ENCODE assay signal across 8 cellular contexts in the genomic region with DNA sequence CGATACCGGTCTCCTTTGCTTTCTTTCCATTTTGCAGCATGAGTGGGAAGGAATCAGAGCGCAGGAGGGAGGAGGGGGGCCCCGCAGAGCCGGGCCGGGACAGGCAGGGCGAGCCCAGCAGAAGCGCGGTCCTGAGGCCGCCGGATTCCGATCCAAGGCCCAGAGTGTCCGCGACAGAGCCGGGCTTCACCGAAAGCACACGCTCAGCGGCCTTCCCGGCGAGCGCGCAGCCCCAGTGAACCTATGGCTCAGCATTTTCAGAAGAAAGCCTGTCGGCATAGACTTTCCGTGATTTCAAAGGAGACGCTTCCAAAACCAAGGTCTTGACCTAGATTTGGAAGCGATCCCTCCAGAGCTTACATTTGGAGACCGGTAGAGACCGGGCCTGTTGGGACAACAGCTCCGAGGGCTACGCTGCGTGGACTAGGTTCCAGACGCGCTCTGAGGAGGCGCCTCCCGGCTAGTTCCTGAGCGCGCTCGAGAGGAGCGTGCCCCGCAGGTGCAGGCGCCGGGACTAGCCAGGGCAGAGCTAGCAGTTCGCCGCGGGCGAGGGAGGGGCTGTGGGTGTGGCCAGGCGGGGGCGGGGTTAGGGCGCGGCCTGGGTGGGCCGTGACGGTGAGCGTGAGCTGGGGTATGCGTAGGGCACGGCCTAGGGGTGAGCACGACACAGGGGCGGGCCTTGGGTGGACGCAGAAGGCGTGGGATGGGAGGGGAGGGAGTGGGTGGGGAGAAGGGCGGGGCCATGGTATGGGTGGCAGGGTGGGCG. TPM values are rescaled to one million over a fixed set of nuclear protein-coding genes. Genes with fewer than 3 reads are reported as not detected.
A peak's percentile ranks its signal among the peaks of the same experiment; 100 is the strongest.
DNase-seq lines count a peak whose midpoint lies in the region; ATAC-seq and TF ChIP-seq lines count a peak whose summit lies in the region.

No MANE protein-coding gene starts in this region.

- H4K20me1 ChIP-seq in GM23338 (replicated peaks; ENCODE audit: insufficient read depth), result no peaks in the 10 kb centered on the region; the same call in none of the 2 replicates

- H3K27me3 Mint-ChIP-seq in GM23338 (ENCODE audit: insufficient read depth, low read depth, poor library complexity), result peaks cover 34% of the 10 kb centered on the region
- H3K27me3 Mint-ChIP-seq in activated T-helper 2 cell treated with anti-CD3 and anti-CD28 coated beads, Interferon-gamma antibody, Interleukin-2, Interleukin-4, amounts not matched to agents 10 μg/mL and 5 μg/mL and 100 μg/mL, durations not matched to agents 14 hours and 24 hours and 36 hours (ENCODE audit: low read depth), result peaks cover 2% of the 10 kb centered on the region
- H3K27me3 Mint-ChIP-seq in nephron (ENCODE audit: low read depth), result peaks cover 17% of the 10 kb centered on the region

- no peak overlapping the region for H3K27ac ChIP-seq in GM23338 (ENCODE audit: low read depth)

- H3K4me3 Mint-ChIP-seq in GM23338, result peak overlapping the region; percentile 77
- peak overlapping the region; percentile 71 for H3K4me3 Mint-ChIP-seq in activated T-helper 2 cell treated with anti-CD3 and anti-CD28 coated beads, Interferon-gamma antibody, Interleukin-2, Interleukin-4, amounts not matched to agents 10 μg/mL and 5 μg/mL and 100 μg/mL, durations not matched to agents 14 hours and 24 hours and 36 hours (ENCODE audit: low read depth)
- peak overlapping the region; percentile 83 to 87 (median 85) for H3K4me3 Mint-ChIP-seq in nephron

- H3K27ac Mint-ChIP-seq in GM23338, result no peak overlapping the region
- H3K27ac Mint-ChIP-seq in activated T-helper 2 cell treated with anti-CD3 and anti-CD28 coated beads, Interferon-gamma antibody, Interleukin-2, Interleukin-4, amounts not matched to agents 10 μg/mL and 5 μg/mL and 100 μg/mL, durations not matched to agents 14 hours and 24 hours and 36 hours, result no peak overlapping the region
- H3K27ac Mint-ChIP-seq in nephron, result peak overlapping the region in 1 of 3 experiments; percentile 57

- ATAC-seq in GM23338, result peak; percentile 77
- ATAC-seq in stimulated activated naive CD8-positive, alpha-beta T cell treated with anti-CD3 and anti-CD28 coated beads, Interleukin-15, Interleukin-2, amounts not matched to agents 100 U/mL and 50 U/mL, for 24 hours, result peak; percentile 97

- H3K4me3 ChIP-seq in GM23338 (peak overlapping the region; percentile 84), fibroblast of pulmonary artery (replicated peaks; ENCODE audit: low read depth, low read length) (peak overlapping the region; percentile 55)

- H3K79me2 ChIP-seq in GM23338 (replicated peaks; ENCODE audit: insufficient read depth), result no peaks in the 10 kb centered on the region

- no peaks in the 10 kb centered on the region for H3K9me2 ChIP-seq in GM23338 (ENCODE audit: insufficient read depth)

- DNase-seq in Daoy (ENCODE audit: low read depth), result peak; percentile 96
- peak; percentile 95 for DNase-seq in GM23338 (ENCODE audit: low spot score)
- peak; percentile 84 to 91 for DNase-seq in Kasumi-1 (lab: John Stamatoyannopoulos, UW)
- DNase-seq in RPMI8226, result peak; percentile 99
- peak; percentile 89 for DNase-seq in activated T-helper 2 cell treated with anti-CD3 and anti-CD28 coated beads, Interferon-gamma antibody, Interleukin-2, Interleukin-4, amounts not matched to agents 10 μg/mL and 5 μg/mL and 100 μg/mL, durations not matched to agents 14 hours and 24 hours and 36 hours (ENCODE audit: low spot score)
- peak; percentile 84 for DNase-seq in fibroblast of pulmonary artery (ENCODE audit: low read depth)
- DNase-seq in stimulated activated naive CD8-positive, alpha-beta T cell treated with anti-CD3 and anti-CD28 coated beads, Interleukin-15, Interleukin-2, amounts not matched to agents 100 U/mL and 50 U/mL, for 24 hours, result peak; percentile 91

- peaks cover 4% of the 10 kb centered on the region; the same call in 1 of the 2 replicates for H3F3A ChIP-seq in GM23338 (replicated peaks; ENCODE audit: low read depth)

- peaks cover 38% of the 10 kb centered on the region for H3K27me3 ChIP-seq in GM23338 (ENCODE audit: insufficient read depth)

- H3K4me1 Mint-ChIP-seq in GM23338 (peaks cover 10% of the 10 kb centered on the region), nephron (peaks cover 34% of the 10 kb centered on the region)
- peaks cover 5% of the 10 kb centered on the region for H3K4me1 Mint-ChIP-seq in activated T-helper 2 cell treated with anti-CD3 and anti-CD28 coated beads, Interferon-gamma antibody, Interleukin-2, Interleukin-4, amounts not matched to agents 10 μg/mL and 5 μg/mL and 100 μg/mL, durations not matched to agents 14 hours and 24 hours and 36 hours (ENCODE audit: low read depth)

- H3K36me3 Mint-ChIP-seq in GM23338 (ENCODE audit: low read depth) (no peaks in the 10 kb centered on the region; the same call in 2 of the 3 replicates), nephron (ENCODE audit: low read depth) (peaks cover 8% of the 10 kb centered on the region)
- peaks cover 5% of the 10 kb centered on the region for H3K36me3 Mint-ChIP-seq in activated T-helper 2 cell treated with anti-CD3 and anti-CD28 coated beads, Interferon-gamma antibody, Interleukin-2, Interleukin-4, amounts not matched to agents 10 μg/mL and 5 μg/mL and 100 μg/mL, durations not matched to agents 14 hours and 24 hours and 36 hours (ENCODE audit: low read depth)

- H3K36me3 ChIP-seq in GM23338 (ENCODE audit: insufficient read depth), result no peaks in the 10 kb centered on the region

- no peaks in the 10 kb centered on the region for H3K9me3 Mint-ChIP-seq in GM23338
- H3K9me3 Mint-ChIP-seq in activated T-helper 2 cell treated with anti-CD3 and anti-CD28 coated beads, Interferon-gamma antibody, Interleukin-2, Interleukin-4, amounts not matched to agents 10 μg/mL and 5 μg/mL and 100 μg/mL, durations not matched to agents 14 hours and 24 hours and 36 hours, result no peaks in the 10 kb centered on the region
- H3K9me3 Mint-ChIP-seq in nephron, result no peaks in the 10 kb centered on the region

- no peak for TF ChIP-seq CTCF in GM23338 (conservative IDR thresholded peaks at IDR 0.05; ENCODE audit: low read depth in 2 of 2)
- no peak for TF ChIP-seq CTCF in fibroblast of pulmonary artery (IDR thresholded peaks at IDR 0.05; ENCODE audit: low read length, missing control alignments)
- no peak for TF ChIP-seq CTCF in nephron (IDR thresholded peaks at IDR 0.05; ENCODE audit: unreplicated experiment in 3 of 3)

- peak overlapping the region; percentile 92 for H3K4me2 ChIP-seq in GM23338

- intact Hi-C loops in activated T-helper 2 cell treated with anti-CD3 and anti-CD28 coated beads, Interferon-gamma antibody, Interleukin-2, Interleukin-4, amounts not matched to agents 10 μg/mL and 5 μg/mL and 100 μg/mL, durations not matched to agents 14 hours and 24 hours and 36 hours (cut with micrococcal nuclease), result loop anchor here (1.0 to 5.0 kb wide), 6 partner anchors 21 to 378 kb away; partner anchors contain the start of genes IBA57, JMJD4, SNAP47 and ZNF678

- H3K4me1 ChIP-seq in GM23338 (ENCODE audit: insufficient read depth), result peaks cover 3% of the 10 kb centered on the region; the same call in 1 of the 2 replicates

- peak overlapping the region; percentile 97 for H2AFZ ChIP-seq in GM23338

RNA-seq across cellular contexts. Expression of gene PRSS38, which starts 27.8 kb away (rescaled TPM):
- total RNA-seq in Daoy (2014; rRNA removed; shearing (Covaris generic)), result not detected in 2 replicates
- total RNA-seq in GM23338 (2014; rRNA removed; shearing (Covaris generic)), result not detected in 2 replicates
- polyA plus RNA-seq in GM23338 (2016; fragmentation: Nextera tagmentation; extraction: Ambion mirVana), result not detected in 2 replicates
- total RNA-seq in activated T-helper 2 cell treated with anti-CD3 and anti-CD28 coated beads, Interferon-gamma antibody, Interleukin-2, Interleukin-4, amounts not matched to agents 10 μg/mL and 5 μg/mL and 100 μg/mL, durations not matched to agents 14 hours and 24 hours and 36 hours, result not detected in 2 replicates

RNA-seq across cellular contexts. Expression of gene SNAP47, which starts 52.5 kb away (rescaled TPM):
- total RNA-seq in Daoy (2014; rRNA removed; shearing (Covaris generic)), result 46.0 and 50.8 TPM in 2 replicates
- 48.0 and 51.8 TPM in 2 replicates for total RNA-seq in GM23338 (2014; rRNA removed; shearing (Covaris generic))
- polyA plus RNA-seq in GM23338 (2016; fragmentation: Nextera tagmentation; extraction: Ambion mirVana), result 17.8 and 19.5 TPM in 2 replicates
- 28.4 and 29.3 TPM in 2 replicates for total RNA-seq in activated T-helper 2 cell treated with anti-CD3 and anti-CD28 coated beads, Interferon-gamma antibody, Interleukin-2, Interleukin-4, amounts not matched to agents 10 μg/mL and 5 μg/mL and 100 μg/mL, durations not matched to agents 14 hours and 24 hours and 36 hours

RNA-seq across cellular contexts. Expression of gene JMJD4, which starts 52.6 kb away (rescaled TPM):
- 17.3 and 22.3 TPM in 2 replicates for total RNA-seq in Daoy (2014; rRNA removed; shearing (Covaris generic))
- 17.7 and 17.9 TPM in 2 replicates for total RNA-seq in GM23338 (2014; rRNA removed; shearing (Covaris generic))
- 11.5 and 11.6 TPM in 2 replicates for polyA plus RNA-seq in GM23338 (2016; fragmentation: Nextera tagmentation; extraction: Ambion mirVana)
- 26.6 and 27.5 TPM in 2 replicates for total RNA-seq in activated T-helper 2 cell treated with anti-CD3 and anti-CD28 coated beads, Interferon-gamma antibody, Interleukin-2, Interleukin-4, amounts not matched to agents 10 μg/mL and 5 μg/mL and 100 μg/mL, durations not matched to agents 14 hours and 24 hours and 36 hours
